ENCODE assay signal across 8 cellular contexts in genomic region chr11:125592305-125593112, GRCh38. TPM values are rescaled to one million over a fixed set of nuclear protein-coding genes. Genes with fewer than 3 reads are reported as not detected.
DNase-seq lines count a peak whose midpoint lies in the region; ATAC-seq and TF ChIP-seq lines count a peak whose summit lies in the region.

STT3A (plus strand) TSS chr11:125592852; CDS start chr11:125595916, 3,064 bp downstream.

- peak within 1 kb of the TSS; percentile 99 for H3K27ac Mint-ChIP-seq in osteocyte (ENCODE audit: unreplicated experiment)

- peak within 1 kb of the TSS; percentile 96 for H3K27ac ChIP-seq in thymus (ENCODE audit: low read depth)

- WGBS in thymus = under 1% methylated on average over 55 of the region's 55 CpGs

- H3K4me3 ChIP-seq in GM12864 (ENCODE audit: low read depth, low read length) (peak within 1 kb of the TSS; percentile 78), thymus (ENCODE audit: low read length) (peak within 1 kb of the TSS; percentile 65)

- H3K4me3 Mint-ChIP-seq in osteocyte (ENCODE audit: unreplicated experiment) = peak within 1 kb of the TSS; percentile 98

- no peaks in the 10 kb centered on the region for H3K36me3 ChIP-seq in thymus (ENCODE audit: control insufficient read depth, insufficient read depth)

- H3K4me1 Mint-ChIP-seq in osteocyte (ENCODE audit: unreplicated experiment) = peaks cover 36% of the 10 kb centered on the region

- H3K9me3 ChIP-seq in thymus (ENCODE audit: control insufficient read depth) = no peaks in the 10 kb centered on the region

- H3K4me1 ChIP-seq in thymus (ENCODE audit: control insufficient read depth, insufficient read depth, low read length) = no peaks in the 10 kb centered on the region

- intact Hi-C loops in head of caudate nucleus (cut with DNase I) = loop anchor here (5.0 to 10.0 kb wide), 2 partner anchors 35 to 98 kb away; partner anchors contain the start of genes CHEK1 and FEZ1

- H3K9me3 Mint-ChIP-seq in osteocyte (ENCODE audit: unreplicated experiment) = no peaks in the 10 kb centered on the region

- DNase-seq in GM12864 (ENCODE audit: low read depth) (peak; percentile 99), NCI-H1417 (lab: John Stamatoyannopoulos, UW) (peak; percentile 99 to 100 (median 100)), SW 1271 (lab: John Stamatoyannopoulos, UW) (peak; percentile 99), head of caudate nucleus (peak; percentile 96 to 100 (median 100)), osteocyte (ENCODE audit: extremely low spot score, unreplicated experiment) (peak; percentile 99)
- DNase-seq in activated naive CD8-positive, alpha-beta T cell treated with anti-CD3 and anti-CD28 coated beads, Interleukin-2, amount 50 U/mL, for 16 hours (ENCODE audit: low read depth, low spot score) = peak; percentile 95

- no peaks in the 10 kb centered on the region for H3K27me3 Mint-ChIP-seq in osteocyte (ENCODE audit: unreplicated experiment)

- ATAC-seq in HG02759 (IDR thresholded peaks at IDR 0.05; ENCODE audit: unreplicated experiment) = peak; percentile 95

- TF ChIP-seq CTCF in GM12864 (IDR thresholded peaks at IDR 0.05; ENCODE audit: low read depth, low read length, missing control alignments) (no peak), osteocyte (IDR thresholded peaks at IDR 0.05) (no peak)

- H3K27me3 ChIP-seq in thymus (ENCODE audit: control insufficient read depth, insufficient read depth) = no peaks in the 10 kb centered on the region

- peaks cover 11% of the 10 kb centered on the region for H3K36me3 Mint-ChIP-seq in osteocyte (ENCODE audit: unreplicated experiment)

RNA-seq across cellular contexts. Expression of gene STT3A, which starts in this region (rescaled TPM):
- total RNA-seq in osteocyte = 226 and 229 TPM in 2 replicates
- polyA plus RNA-seq in thymus = 37.7 TPM

Comparison
In these comparisons a context has a peak if more than half of its experiments do, and no peak if none do; other contexts are left out.
1. Peak in every context shown above with its lines: DNase-seq, ATAC-seq, H3K4me3 ChIP-seq and H3K27ac ChIP-seq.